ENCODE assay signal across 26 cellular contexts in the genomic region with DNA sequence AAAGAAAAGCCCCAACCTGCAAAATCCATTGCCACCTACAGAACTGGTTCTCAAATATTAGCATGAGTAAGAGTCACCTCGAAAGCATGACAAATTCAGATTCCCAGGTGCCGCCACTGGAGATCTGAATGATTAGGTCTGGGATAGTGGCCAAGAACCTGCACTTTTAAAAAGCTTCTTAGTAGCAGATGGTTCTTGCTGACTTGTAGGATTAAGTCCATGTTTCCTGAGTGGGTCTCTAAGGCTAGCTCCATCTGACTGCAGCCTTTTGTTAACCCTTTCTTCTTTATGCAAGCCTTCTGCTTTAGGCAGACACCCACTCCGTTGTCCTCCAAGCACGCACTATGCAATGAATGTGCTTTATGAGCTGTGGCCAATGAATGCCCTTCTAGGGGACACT.
A peak's percentile ranks its signal among the peaks of the same experiment; 100 is the strongest.
DNase-seq lines count a peak whose midpoint lies in the region; ATAC-seq and TF ChIP-seq lines count a peak whose summit lies in the region.
"Had no signal": no experiment of that assay in that cellular context is flagged by ENCODE, and none has a peak within 500 bp of the region (broad histone marks: within the 10 kb centered on the region; RNA-seq: fewer than 3 reads in every experiment).

No MANE protein-coding gene starts in this region.

- no peak for ATAC-seq in GM21423 (IDR thresholded peaks at IDR 0.05; ENCODE audit: unreplicated experiment)
- no peak for ATAC-seq in HG03045 (IDR thresholded peaks at IDR 0.05; ENCODE audit: unreplicated experiment)
- no peak for ATAC-seq in T-helper 17 cell
- ATAC-seq: activated CD8-positive, alpha-beta T cell treated with anti-CD3 and anti-CD28 coated beads, Interleukin-2, amount 10 ng/mL, durations not matched to agents 7 days and 5 days; heart right ventricle; right lobe of liver; upper lobe of right lung had no signal

- no peak for TF ChIP-seq CTCF in choroid plexus epithelial cell (conservative IDR thresholded peaks at IDR 0.05; ENCODE audit: low read depth, low read length)

- H3K36me3 Mint-ChIP-seq in T-helper 17 cell (ENCODE audit: low read depth) = no peaks in the 10 kb centered on the region
- H3K36me3 Mint-ChIP-seq: activated naive CD8-positive, alpha-beta T cell; CD14-positive monocyte had no signal

- no peak overlapping the region for H3K4me3 ChIP-seq in choroid plexus epithelial cell (ENCODE audit: low read depth, low read length)
- H3K4me3 ChIP-seq: esophagus squamous epithelium, HAP-1, heart right ventricle, lung, right lobe of liver, SK-N-MC, upper lobe of right lung had no signal

- H3K4me1 Mint-ChIP-seq in T-helper 17 cell = no peaks in the 10 kb centered on the region
- H3K4me1 Mint-ChIP-seq: CD14-positive monocyte had no signal

- no peaks in the 10 kb centered on the region for H3K27me3 Mint-ChIP-seq in T-helper 17 cell
- H3K27me3 Mint-ChIP-seq: activated naive CD8-positive, alpha-beta T cell had no signal

- no peak overlapping the region for H3K4me3 Mint-ChIP-seq in T-helper 17 cell
- H3K4me3 Mint-ChIP-seq: activated CD8-positive, alpha-beta T cell treated with anti-CD3 and anti-CD28 coated beads, Interleukin-2, amount 10 ng/mL, durations not matched to agents 7 days and 5 days; activated naive CD8-positive, alpha-beta T cell; CD14-positive monocyte had no signal

- no peaks in the 10 kb centered on the region for H3K9me3 ChIP-seq in T-helper 17 cell (ENCODE audit: control insufficient read depth, low read length, poor library complexity, severe bottlenecking)
- H3K9me3 ChIP-seq: esophagus squamous epithelium, HAP-1, right lobe of liver, upper lobe of right lung had no signal

- no peak overlapping the region for H3K27ac Mint-ChIP-seq in T-helper 17 cell
- H3K27ac Mint-ChIP-seq: activated CD8-positive, alpha-beta T cell treated with anti-CD3 and anti-CD28 coated beads, Interleukin-2, amount 10 ng/mL, durations not matched to agents 7 days and 5 days; activated naive CD8-positive, alpha-beta T cell; CD14-positive monocyte had no signal

- DNase-seq in D341Med (ENCODE audit: low spot score) (peak; percentile 63), EL (peak; percentile 1), NCI-H82 (lab: John Stamatoyannopoulos, UW) (peak; percentile 88), choroid plexus epithelial cell (ENCODE audit: low read depth) (peak; percentile 4), T-helper 17 cell (no peak)
- DNase-seq: activated CD4-positive, alpha-beta T cell treated with anti-CD3 and anti-CD28 coated beads for 1 hour; activated CD8-positive, alpha-beta T cell treated with anti-CD3 and anti-CD28 coated beads, Interleukin-2, amount 10 ng/mL, durations not matched to agents 7 days and 5 days; anterior cingulate cortex; esophagus squamous epithelium; foreskin melanocyte; heart right ventricle; NCI-H1105 treated with DMSO at 0.1 percent for 48 hours; NCI-H2029; NCI-H510A treated with DMSO at 0.1 percent for 48 hours; right lobe of liver; stimulated activated CD4-positive, alpha-beta T cell treated with anti-CD3 and anti-CD28 coated beads, Interleukin-12 subunit alpha, Interleukin-12 subunit beta, amount 100 ng/mL, for 4 hours; stimulated activated CD4-positive, alpha-beta T cell treated with anti-CD3 and anti-CD28 coated beads, Interleukin-4, amount 100 ng/mL, for 1 hour; T-helper 2 cell; upper lobe of right lung had no signal

Comparison
In these comparisons a context has a peak if more than half of its experiments do, and no peak if none do; other contexts are left out.
1. DNase-seq: peak in D341Med (single experiment), EL (single experiment), NCI-H82 (single experiment) and choroid plexus epithelial cell (single experiment); none in T-helper 17 cell (0 of 3).